ENCODE assay signal across 9 cellular contexts in the genomic region with DNA sequence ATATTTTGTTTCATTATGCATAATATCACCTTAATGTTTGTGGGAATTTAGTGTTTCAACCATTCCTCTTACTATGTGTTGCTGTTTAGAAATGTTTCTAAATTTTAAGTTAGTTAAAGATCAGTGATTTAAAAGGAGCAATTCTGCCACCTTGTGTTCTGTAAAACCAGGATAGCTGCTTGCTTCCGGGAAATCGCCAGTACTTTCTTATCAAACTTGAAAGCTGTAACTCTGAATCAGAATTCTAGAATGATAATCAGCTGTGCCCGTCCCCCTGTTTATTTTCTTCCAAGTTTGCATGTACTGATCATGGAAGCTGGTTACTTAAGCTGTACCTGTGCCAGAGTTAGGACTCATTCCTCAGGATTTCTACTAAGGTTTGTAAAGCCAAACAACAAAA.
A peak's percentile ranks its signal among the peaks of the same experiment; 100 is the strongest.
DNase-seq lines count a peak whose midpoint lies in the region; ATAC-seq and TF ChIP-seq lines count a peak whose summit lies in the region.
"Had no signal": no experiment of that assay in that cellular context is flagged by ENCODE, and none has a peak within 500 bp of the region (broad histone marks: within the 10 kb centered on the region; RNA-seq: fewer than 3 reads in every experiment).

No MANE protein-coding gene starts in this region.

- DNase-seq in SK-N-SH (peak; percentile 22), globus pallidus (ENCODE audit: low spot score) (peak; percentile 87), skeletal muscle cell (ENCODE audit: low read depth) (peak; percentile 74), activated T-cell treated with anti-CD3 and anti-CD28 coated beads for 4 hours (no peak)
- no peak for DNase-seq in effector CD8-positive, alpha-beta T cell (lab: John Stamatoyannopoulos, UW)
- DNase-seq in stimulated activated CD4-positive, alpha-beta T cell treated with anti-CD3 and anti-CD28 coated beads, Interleukin-4, amount 100 ng/mL, for 1 hour, result no peak

- ATAC-seq in esophagus mucosa, result no peak
- ATAC-seq: mucosa of descending colon had no signal

- H2AFZ ChIP-seq in SK-N-SH (ENCODE audit: low read depth), result no peak overlapping the region; the same call in 1 of the 2 replicates

- H3K27ac ChIP-seq in HEK293 (ENCODE audit: extremely low read depth, low read depth, low read length) (no peak overlapping the region), SK-N-SH (ENCODE audit: low read depth in 2 of 2, low read length in 1 of 2) (peak overlapping the region; percentile 6 to 85; a peak in 3 of 4 replicates)

- no peaks in the 10 kb centered on the region for H3K36me3 ChIP-seq in HEK293 (ENCODE audit: control insufficient read depth in 2 of 2, insufficient read depth in 1 of 2, low read length in 2 of 2)
- H3K36me3 ChIP-seq in SK-N-SH (replicated peaks in 1 of 2; ENCODE audit: control insufficient read depth in 1 of 2, insufficient read depth in 2 of 2, low read length in 1 of 2), result no peaks in the 10 kb centered on the region

- TF ChIP-seq RAD21 in SK-N-SH (IDR thresholded peaks at IDR 0.05; ENCODE audit: low read length), result peak; percentile 86

- H3K4me1 ChIP-seq in HEK293 (ENCODE audit: control insufficient read depth, insufficient read depth, low read length) (no peaks in the 10 kb centered on the region), SK-N-SH (ENCODE audit: control insufficient read depth in 1 of 2, insufficient read depth in 2 of 2, low read depth in 1 of 2, low read length in 1 of 2) (peaks cover 0 to 17% of the 10 kb centered on the region in 2 experiments; a peak in 3 of 4 replicates)

- H3K9me3 ChIP-seq in HEK293 (ENCODE audit: control insufficient read depth, insufficient read depth, low read depth, low read length) (no peaks in the 10 kb centered on the region), SK-N-SH (no peaks in the 10 kb centered on the region)
- H3K9me3 ChIP-seq: mucosa of descending colon had no signal

- no peak overlapping the region for H3K4me2 ChIP-seq in SK-N-SH

- peaks cover 3% of the 10 kb centered on the region for H3F3A ChIP-seq in SK-N-SH (replicated peaks; ENCODE audit: insufficient read depth)

- no peaks in the 10 kb centered on the region for H3K27me3 ChIP-seq in SK-N-SH (ENCODE audit: insufficient read depth)

- H3K79me2 ChIP-seq in SK-N-SH (ENCODE audit: insufficient read depth), result no peaks in the 10 kb centered on the region

- POLR2A ChIA-PET in HEK293 (lab: Yijun Ruan, JAX), result no interaction called here
- POLR2A ChIA-PET in SK-N-SH (lab: Yijun Ruan, JAX), result interaction anchor here (1.0 to 1.6 kb wide), 2 partner anchors 67 to 409 kb away, joined by 3 to 9 read pairs; no protein-coding TSS in a partner anchor

- TF ChIP-seq CTCF in HEK293 (tag by site-specific recombination; IDR thresholded peaks at IDR 0.05) (no peak), SK-N-SH (IDR thresholded peaks at IDR 0.05) (peak; percentile 76)

- H3K9me2 ChIP-seq in SK-N-SH, result no peaks in the 10 kb centered on the region

- WGBS in SK-N-SH (ENCODE audit: low lambda C conversion rate), result 5% methylated on average over 3 of the region's 3 CpGs

- H4K20me1 ChIP-seq in SK-N-SH (ENCODE audit: insufficient read depth), result no peaks in the 10 kb centered on the region

- CTCF ChIA-PET in HEK293 (lab: Yijun Ruan, JAX) (interaction anchor here (0.6 to 6.0 kb wide), 10 partner anchors 29 to 1486 kb away, joined by 3 to 39 read pairs (median 3); no protein-coding TSS in a partner anchor), SK-N-SH (lab: Yijun Ruan, JAX) (interaction anchor here (0.6 to 6.3 kb wide), 36 partner anchors 10 to 1498 kb away, joined by 3 to 104 read pairs (median 4); a partner anchor contains a TSS)

- TF ChIP-seq EP300 in SK-N-SH (IDR thresholded peaks at IDR 0.05; ENCODE audit: borderline replicate concordance in 1 of 2, low read depth in 1 of 2, low read length in 1 of 2), result peak; percentile 40 to 63; a peak in 2 of 4 replicates

- no peak overlapping the region for H3K9ac ChIP-seq in SK-N-SH

- H3K4me3 ChIP-seq in HEK293 (ENCODE audit: low read depth, low read length) (no peak overlapping the region), SK-N-SH (ENCODE audit: low read depth in 2 of 2, low read length in 1 of 2) (peak overlapping the region in 1 of 2 experiments; percentile 3; a peak in 1 of 4 replicates), skeletal muscle cell (ENCODE audit: low read depth, low read length) (no peak overlapping the region)
- H3K4me3 ChIP-seq: mucosa of descending colon had no signal

TF ChIP-seq in HEK293, 187 proteins besides CTCF, POLR2A, EP300 and RAD21:
- TF ChIP-seq ZNF843 (tag by site-specific recombination; IDR thresholded peaks at IDR 0.05), result no peak
- TF ChIP-seq ZNF2 (tag by site-specific recombination; IDR thresholded peaks at IDR 0.05), result no peak
- no peak for TF ChIP-seq BCL11A (tag by site-specific recombination; IDR thresholded peaks at IDR 0.05; ENCODE audit: low read depth)
- TF ChIP-seq ZNF654 (tag by site-specific recombination; IDR thresholded peaks at IDR 0.05; ENCODE audit: low read depth), result peak; percentile 24

TF ChIP-seq in SK-N-SH, 30 proteins besides CTCF, POLR2A, EP300 and RAD21:
- no peak for TF ChIP-seq CHD2 (IDR thresholded peaks at IDR 0.05; ENCODE audit: low read length, partially characterized antibody)
- no peak for TF ChIP-seq TEAD4 (IDR thresholded peaks at IDR 0.05; ENCODE audit: borderline replicate concordance, insufficient read depth)
- TF ChIP-seq POLR2AphosphoS5 (IDR thresholded peaks at IDR 0.05; ENCODE audit: low read depth, low read length), result no peak
- TF ChIP-seq, protein P1, sequence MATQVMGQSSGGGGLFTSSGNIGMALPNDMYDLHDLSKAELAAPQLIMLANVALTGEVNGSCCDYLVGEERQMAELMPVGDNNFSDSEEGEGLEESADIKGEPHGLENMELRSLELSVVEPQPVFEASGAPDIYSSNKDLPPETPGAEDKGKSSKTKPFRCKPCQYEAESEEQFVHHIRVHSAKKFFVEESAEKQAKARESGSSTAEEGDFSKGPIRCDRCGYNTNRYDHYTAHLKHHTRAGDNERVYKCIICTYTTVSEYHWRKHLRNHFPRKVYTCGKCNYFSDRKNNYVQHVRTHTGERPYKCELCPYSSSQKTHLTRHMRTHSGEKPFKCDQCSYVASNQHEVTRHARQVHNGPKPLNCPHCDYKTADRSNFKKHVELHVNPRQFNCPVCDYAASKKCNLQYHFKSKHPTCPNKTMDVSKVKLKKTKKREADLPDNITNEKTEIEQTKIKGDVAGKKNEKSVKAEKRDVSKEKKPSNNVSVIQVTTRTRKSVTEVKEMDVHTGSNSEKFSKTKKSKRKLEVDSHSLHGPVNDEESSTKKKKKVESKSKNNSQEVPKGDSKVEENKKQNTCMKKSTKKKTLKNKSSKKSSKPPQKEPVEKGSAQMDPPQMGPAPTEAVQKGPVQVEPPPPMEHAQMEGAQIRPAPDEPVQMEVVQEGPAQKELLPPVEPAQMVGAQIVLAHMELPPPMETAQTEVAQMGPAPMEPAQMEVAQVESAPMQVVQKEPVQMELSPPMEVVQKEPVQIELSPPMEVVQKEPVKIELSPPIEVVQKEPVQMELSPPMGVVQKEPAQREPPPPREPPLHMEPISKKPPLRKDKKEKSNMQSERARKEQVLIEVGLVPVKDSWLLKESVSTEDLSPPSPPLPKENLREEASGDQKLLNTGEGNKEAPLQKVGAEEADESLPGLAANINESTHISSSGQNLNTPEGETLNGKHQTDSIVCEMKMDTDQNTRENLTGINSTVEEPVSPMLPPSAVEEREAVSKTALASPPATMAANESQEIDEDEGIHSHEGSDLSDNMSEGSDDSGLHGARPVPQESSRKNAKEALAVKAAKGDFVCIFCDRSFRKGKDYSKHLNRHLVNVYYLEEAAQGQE (IDR thresholded peaks at IDR 0.05; ENCODE audit: low read depth, low read length), result no peak
- TF ChIP-seq MXI1 (IDR thresholded peaks at IDR 0.05; ENCODE audit: low read depth, low read length), result 0 out of 2 replicates have a peak, but pooled peaks have one; percentile 26
- TF ChIP-seq MEF2A (IDR thresholded peaks at IDR 0.05; ENCODE audit: borderline replicate concordance, low read depth), result no peak
- TF ChIP-seq NFIC (IDR thresholded peaks at IDR 0.05; ENCODE audit: borderline replicate concordance), result peak; percentile 53; the same call in 1 of the 2 replicates
- TF ChIP-seq FOXJ3 (CRISPR knock-in tag; IDR thresholded peaks at IDR 0.05), result no peak
- TF ChIP-seq SMC3 (IDR thresholded peaks at IDR 0.05; ENCODE audit: low read depth, low read length), result peak; percentile 59
- peak; percentile 31; the same call in 1 of the 2 replicates for TF ChIP-seq GATA2 (CRISPR knock-in tag; IDR thresholded peaks at IDR 0.05)
- TF ChIP-seq RCOR1 (IDR thresholded peaks at IDR 0.05; ENCODE audit: low read length), result peak; percentile 20; the same call in 1 of the 2 replicates
- TF ChIP-seq, protein P2, sequence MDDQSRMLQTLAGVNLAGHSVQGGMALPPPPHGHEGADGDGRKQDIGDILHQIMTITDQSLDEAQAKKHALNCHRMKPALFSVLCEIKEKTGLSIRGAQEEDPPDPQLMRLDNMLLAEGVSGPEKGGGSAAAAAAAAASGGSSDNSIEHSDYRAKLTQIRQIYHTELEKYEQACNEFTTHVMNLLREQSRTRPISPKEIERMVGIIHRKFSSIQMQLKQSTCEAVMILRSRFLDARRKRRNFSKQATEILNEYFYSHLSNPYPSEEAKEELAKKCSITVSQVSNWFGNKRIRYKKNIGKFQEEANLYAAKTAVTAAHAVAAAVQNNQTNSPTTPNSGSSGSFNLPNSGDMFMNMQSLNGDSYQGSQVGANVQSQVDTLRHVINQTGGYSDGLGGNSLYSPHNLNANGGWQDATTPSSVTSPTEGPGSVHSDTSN (IDR thresholded peaks at IDR 0.05), result 0 out of 2 replicates have a peak, but pooled peaks have one; percentile 23
- TF ChIP-seq ELF1 (IDR thresholded peaks at IDR 0.05), result peak; percentile 73; the same call in 1 of the 2 replicates
- TF ChIP-seq TCF12 (IDR thresholded peaks at IDR 0.05), result peak; percentile 57; the same call in 1 of the 2 replicates
- peak; percentile 18; the same call in 1 of the 2 replicates for TF ChIP-seq FOSL2 (IDR thresholded peaks at IDR 0.05; ENCODE audit: borderline replicate concordance, low read depth)
- 0 out of 2 replicates have a peak, but pooled peaks have one; percentile 11 for TF ChIP-seq RXRA (IDR thresholded peaks at IDR 0.05; ENCODE audit: borderline replicate concordance, low read depth)
- TF ChIP-seq, protein P3, sequence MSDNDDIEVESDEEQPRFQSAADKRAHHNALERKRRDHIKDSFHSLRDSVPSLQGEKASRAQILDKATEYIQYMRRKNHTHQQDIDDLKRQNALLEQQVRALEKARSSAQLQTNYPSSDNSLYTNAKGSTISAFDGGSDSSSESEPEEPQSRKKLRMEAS (IDR thresholded peaks at IDR 0.05; ENCODE audit: low read depth), result no peak

Comparison
In these comparisons a context has a peak if more than half of its experiments do, and no peak if none do; other contexts are left out.
1. DNase-seq: peak in SK-N-SH (single experiment), globus pallidus (single experiment) and skeletal muscle cell (single experiment); none in activated T-cell treated with anti-CD3 and anti-CD28 coated beads for 4 hours (single experiment), effector CD8-positive, alpha-beta T cell (single experiment) and stimulated activated CD4-positive, alpha-beta T cell treated with anti-CD3 and anti-CD28 coated beads, Interleukin-4, amount 100 ng/mL, for 1 hour (single experiment).